25 cellular contexts compared by ENCODE assay signal in genomic region chr7:116240021-116240659, GRCh38. TPM values are rescaled to one million over a fixed set of nuclear protein-coding genes. Genes with fewer than 3 reads are reported as not detected.
DNase-seq lines count a peak whose midpoint lies in the region; ATAC-seq and TF ChIP-seq lines count a peak whose summit lies in the region.
"Had no signal": no experiment of that assay in that cellular context is flagged by ENCODE, and none has a peak within 500 bp of the region (broad histone marks: within the 10 kb centered on the region; RNA-seq: fewer than 3 reads in every experiment).

No MANE protein-coding gene starts in this region.

- H3K4me1 Mint-ChIP-seq in activated naive CD4-positive, alpha-beta T cell treated with anti-CD3 and anti-CD28 coated beads, Interleukin-2, amount 10 ng/mL, durations not matched to agents 7 days and 5 days: peaks cover 30% of the 10 kb centered on the region
- H3K4me1 Mint-ChIP-seq in nephron: peaks cover 23% of the 10 kb centered on the region

- no peak for TF ChIP-seq POLR2A in uterus (IDR thresholded peaks at IDR 0.05)

- H3K36me3 ChIP-seq in uterus: no peaks in the 10 kb centered on the region
- H3K36me3 ChIP-seq: BE2C, SJCRH30, WERI-Rb-1 had no signal

- H3K9me3 Mint-ChIP-seq in activated naive CD4-positive, alpha-beta T cell treated with anti-CD3 and anti-CD28 coated beads, Interleukin-2, amount 10 ng/mL, durations not matched to agents 7 days and 5 days: peaks cover 6% of the 10 kb centered on the region
- H3K9me3 Mint-ChIP-seq in nephron: peaks cover 2% of the 10 kb centered on the region
- H3K9me3 Mint-ChIP-seq: central memory CD8-positive, alpha-beta T cell had no signal

- no peaks in the 10 kb centered on the region for H3K27me3 Mint-ChIP-seq in activated naive CD4-positive, alpha-beta T cell treated with anti-CD3 and anti-CD28 coated beads, Interleukin-2, amount 10 ng/mL, durations not matched to agents 7 days and 5 days
- H3K27me3 Mint-ChIP-seq in nephron (ENCODE audit: low read depth): no peaks in the 10 kb centered on the region
- H3K27me3 Mint-ChIP-seq: central memory CD8-positive, alpha-beta T cell had no signal

- DNase-seq in activated naive CD4-positive, alpha-beta T cell treated with anti-CD3 and anti-CD28 coated beads, Interleukin-2, amount 10 ng/mL, durations not matched to agents 7 days and 5 days: no peak
- DNase-seq in activated naive CD4-positive, alpha-beta T cell (lab: John Stamatoyannopoulos, UW): no peak
- peak; percentile 66 for DNase-seq in fibroblast of peridontal ligament (ENCODE audit: extremely low read depth)
- DNase-seq in uterus: peak in 1 of 2 donors; percentile 55
- no peak for DNase-seq in NCI-H2227 treated with DMSO at 0.1 percent for 48 hours (lab: John Stamatoyannopoulos, UW)
- no peak for DNase-seq in stimulated activated CD4-positive, alpha-beta T cell treated with anti-CD3 and anti-CD28 coated beads, Interleukin-4, amount 100 ng/mL, for 24 hours
- DNase-seq: activated CD8-positive, alpha-beta memory T cell treated with anti-CD3 and anti-CD28 coated beads, Interleukin-2, amount 50 U/mL, for 4 hours; activated effector memory CD4-positive, alpha-beta T cell treated with anti-CD3 and anti-CD28 coated beads, Interleukin-2, amount 50 U/mL, for 16 hours; amygdala; BE2C; foreskin keratinocyte; mucosa of descending colon; NCI-H1092; NCI-H2029 treated with DMSO at 0.1 percent for 48 hours; SJCRH30; stimulated activated naive CD4-positive, alpha-beta T cell treated with Interleukin-2 at 50 U/mL for 16 hours; T-helper 2 cell; trophoblast cell; WERI-Rb-1 had no signal

- CTCF ChIA-PET in activated naive CD4-positive, alpha-beta T cell treated with anti-CD3 and anti-CD28 coated beads, Interleukin-2, amount 10 ng/mL, durations not matched to agents 7 days and 5 days (lab: Charles Lee): interaction anchor here (0.6 to 10.4 kb wide), 3 partner anchors 10 to 61 kb away, joined by 3 to 199 read pairs (median 4); no protein-coding TSS in a partner anchor

- H3K27ac Mint-ChIP-seq in activated naive CD4-positive, alpha-beta T cell treated with anti-CD3 and anti-CD28 coated beads, Interleukin-2, amount 10 ng/mL, durations not matched to agents 7 days and 5 days: peak overlapping the region; percentile 62
- H3K27ac Mint-ChIP-seq in nephron: peak overlapping the region; percentile 64 to 87 (median 67)

- TF ChIP-seq CTCF in nephron (IDR thresholded peaks at IDR 0.05; ENCODE audit: unreplicated experiment in 3 of 3): no peak
- no peak for TF ChIP-seq CTCF in uterus (IDR thresholded peaks at IDR 0.05)

- ATAC-seq in GM21737 (IDR thresholded peaks at IDR 0.05; ENCODE audit: unreplicated experiment): no peak
- ATAC-seq: foreskin keratinocyte, Panc1 had no signal

- H3K27ac ChIP-seq in uterus: peak overlapping the region; percentile 60 to 84
- H3K27ac ChIP-seq: foreskin keratinocyte, HL-60, SJCRH30, WERI-Rb-1 had no signal

- H3K4me1 ChIP-seq in uterus: no peaks in the 10 kb centered on the region
- H3K4me1 ChIP-seq: BE2C, SJCRH30 had no signal

- H3K9me3 ChIP-seq in uterus: no peaks in the 10 kb centered on the region
- H3K9me3 ChIP-seq: BE2C, SJCRH30 had no signal

- no peak overlapping the region for H3K4me3 ChIP-seq in uterus
- H3K4me3 ChIP-seq: mucosa of descending colon, SJCRH30, smooth muscle cell had no signal

- no peak overlapping the region for H3K4me3 Mint-ChIP-seq in activated naive CD4-positive, alpha-beta T cell treated with anti-CD3 and anti-CD28 coated beads, Interleukin-2, amount 10 ng/mL, durations not matched to agents 7 days and 5 days
- peak overlapping the region in 1 of 3 experiments; percentile 12 for H3K4me3 Mint-ChIP-seq in nephron
- H3K4me3 Mint-ChIP-seq: central memory CD8-positive, alpha-beta T cell had no signal

- peaks cover 64% of the 10 kb centered on the region for H3K36me3 Mint-ChIP-seq in activated naive CD4-positive, alpha-beta T cell treated with anti-CD3 and anti-CD28 coated beads, Interleukin-2, amount 10 ng/mL, durations not matched to agents 7 days and 5 days
- peaks cover 40% of the 10 kb centered on the region for H3K36me3 Mint-ChIP-seq in nephron (ENCODE audit: low read depth)

- no peaks in the 10 kb centered on the region for H3K27me3 ChIP-seq in uterus
- H3K27me3 ChIP-seq: BE2C, foreskin keratinocyte, SJCRH30 had no signal

- intact Hi-C loops in uterus (cut with DNase I; ENCODE audit: low total_unique reads): no loop called here

RNA-seq across cellular contexts. Expression of gene TES, which starts 29.8 kb away (rescaled TPM):
- total RNA-seq in uterus: 100 to 1,000 TPM; 115 to 189 (median 146) TPM
